Comparison of ENCODE assay signal across 1 cellular context in genomic region chr1:7177438-7178126, GRCh38.
TF ChIP-seq lines count a peak whose summit lies in the region.

No MANE protein-coding gene starts in this region.

TF ChIP-seq in IMR-90, 13 proteins besides CTCF, POLR2A, EP300 and RAD21 (continued from another document):
- TF ChIP-seq RFX5 (IDR thresholded peaks at IDR 0.05; ENCODE audit: low read depth, low read length), result no peak
- TF ChIP-seq SMC3 (IDR thresholded peaks at IDR 0.05; ENCODE audit: low read depth, low read length), result no peak
